Comparison of ENCODE assay signal across 23 cellular contexts in genomic region chr14:61582815-61583214, GRCh38.
DNase-seq lines count a peak whose midpoint lies in the region; ATAC-seq and TF ChIP-seq lines count a peak whose summit lies in the region.
"Had no signal": no experiment of that assay in that cellular context is flagged by ENCODE, and none has a peak within 500 bp of the region (broad histone marks: within the 10 kb centered on the region; RNA-seq: fewer than 3 reads in every experiment).

No MANE protein-coding gene starts in this region.

- no peak overlapping the region for H3K18ac ChIP-seq in mesenchymal stem cell (ENCODE audit: low read depth in 1 of 2, low read length in 2 of 2)

- ATAC-seq in stimulated activated naive B cell treated with anti-CD40 and anti-IgM and Interleukin-4, amounts not matched to agents 10 μg/mL and 1 μg/mL and 100 μg/mL, for 72 hours (replicated peaks), result no peak
- ATAC-seq: CD8-positive, alpha-beta T cell; K562; lower lobe of right lung; mucosa of descending colon; stimulated activated effector memory CD8-positive, alpha-beta T cell treated with anti-CD3 and anti-CD28 coated beads, Interleukin-12 subunit alpha, Interleukin-12 subunit beta, amount 100 ng/mL, for 72 hours had no signal

- H3K4me1 Mint-ChIP-seq in Caco-2 (ENCODE audit: low read depth, unreplicated experiment), result peaks cover 25% of the 10 kb centered on the region
- H3K4me1 Mint-ChIP-seq in stimulated activated naive B cell treated with anti-CD40 and anti-IgM and Interleukin-4, amounts not matched to agents 10 μg/mL and 1 μg/mL and 100 μg/mL, for 72 hours, result peaks cover 8 to 31% of the 10 kb centered on the region in 2 donors
- H3K4me1 Mint-ChIP-seq: neural crest cell had no signal

- H3K23ac ChIP-seq in mesenchymal stem cell (ENCODE audit: low read length in 2 of 2), result no peak overlapping the region

- H3K9me3 Mint-ChIP-seq in Caco-2 (ENCODE audit: unreplicated experiment), result no peaks in the 10 kb centered on the region
- no peaks in the 10 kb centered on the region for H3K9me3 Mint-ChIP-seq in stimulated activated naive B cell treated with anti-CD40 and anti-IgM and Interleukin-4, amounts not matched to agents 10 μg/mL and 1 μg/mL and 100 μg/mL, for 72 hours
- H3K9me3 Mint-ChIP-seq: activated T-cell treated with anti-CD3 and anti-CD28 coated beads, Interleukin-2, amount 50 U/mL, for 24 hours; CD8-positive, alpha-beta T cell; neural crest cell; stimulated activated effector memory CD8-positive, alpha-beta T cell treated with anti-CD3 and anti-CD28 coated beads, Interleukin-12 subunit alpha, Interleukin-12 subunit beta, amount 100 ng/mL, for 72 hours had no signal

- intact Hi-C loops in Caco-2 (cut with micrococcal nuclease; ENCODE audit: unreplicated experiment), result no loop called here

- no peak overlapping the region for H3K4me3 ChIP-seq in Caco-2 (ENCODE audit: low read depth, low read length)
- no peak overlapping the region for H3K4me3 ChIP-seq in NB4 (ENCODE audit: low read depth, low read length)
- peak overlapping the region in 1 of 2 experiments; percentile 54 for H3K4me3 ChIP-seq in mesenchymal stem cell (ENCODE audit: insufficient read depth in 1 of 2, low read depth in 1 of 2, low read length in 2 of 2)
- H3K4me3 ChIP-seq: gastrocnemius medialis, K562, lower lobe of right lung, mucosa of descending colon, Peyer's patch, prostate gland had no signal

- POLR2A ChIA-PET in Caco-2 (lab: Charles Lee), result interaction anchor here (0.7 to 1.8 kb wide), 2 partner anchors 112 to 117 kb away, joined by 11 read pairs; partner anchors contain the start of gene HIF1A

- peaks cover 26% of the 10 kb centered on the region for H3K4me1 ChIP-seq in Caco-2
- H3K4me1 ChIP-seq in mesenchymal stem cell (ENCODE audit: control insufficient read depth, insufficient read depth, low read depth, low read length), result peaks cover 14% of the 10 kb centered on the region
- H3K4me1 ChIP-seq: prostate gland had no signal

- H2BK5ac ChIP-seq in mesenchymal stem cell (ENCODE audit: low read depth, low read length, poor library complexity, severe bottlenecking), result peak overlapping the region; percentile 81

- WGBS in mesenchymal stem cell, result 89% methylated on average over 1 of the region's 2 CpGs

- DNase-seq in Caco-2 (no peak), NB4 (ENCODE audit: low read depth) (peak; percentile 60), mesenchymal stem cell (no peak), stromal cell of bone marrow (ENCODE audit: low read depth) (peak; percentile 91), mucosa of gallbladder (ENCODE audit: low spot score) (no peak), ureter (ENCODE audit: low spot score) (no peak)
- no peak for DNase-seq in stimulated activated naive B cell treated with anti-CD40 and anti-IgM and Interleukin-4, amounts not matched to agents 10 μg/mL and 1 μg/mL and 100 μg/mL, for 72 hours
- DNase-seq: activated CD4-positive, alpha-beta T cell treated with anti-CD3 and anti-CD28 coated beads for 4 hours; activated gamma-delta T cell treated with Interleukin-2 at 50 U/mL for 16 hours; activated T-cell treated with anti-CD3 and anti-CD28 coated beads, Interleukin-2, amount 50 U/mL, for 24 hours; CD8-positive, alpha-beta T cell; effector CD8-positive, alpha-beta T cell; gastrocnemius medialis; GF-D8; lower lobe of right lung; mucosa of descending colon; NCI-H1436 treated with DMSO at 0.1 percent for 48 hours; NCI-H524 treated with DMSO at 0.1 percent for 48 hours; Peyer's patch had no signal

- H3K9me3 ChIP-seq in Caco-2 (no peaks in the 10 kb centered on the region), mesenchymal stem cell (ENCODE audit: control insufficient read depth, low read length) (no peaks in the 10 kb centered on the region)
- H3K9me3 ChIP-seq: gastrocnemius medialis, lower lobe of right lung, mucosa of descending colon, Peyer's patch, prostate gland had no signal

- no peak overlapping the region for H3K14ac ChIP-seq in mesenchymal stem cell (ENCODE audit: low read length in 2 of 2)

- H2AK5ac ChIP-seq in mesenchymal stem cell (ENCODE audit: low read length, severe bottlenecking), result peak overlapping the region; percentile 99

- peak overlapping the region; percentile 69 for H3K9ac ChIP-seq in mesenchymal stem cell (ENCODE audit: low read length)

- CTCF ChIA-PET in Caco-2 (lab: Charles Lee), result no interaction called here

- no peak for TF ChIP-seq POLR2A in NB4 (IDR thresholded peaks at IDR 0.05; ENCODE audit: extremely low read depth, insufficient read length)

- H3K27me3 Mint-ChIP-seq in Caco-2 (ENCODE audit: insufficient read depth, unreplicated experiment), result no peaks in the 10 kb centered on the region
- no peaks in the 10 kb centered on the region for H3K27me3 Mint-ChIP-seq in stimulated activated naive B cell treated with anti-CD40 and anti-IgM and Interleukin-4, amounts not matched to agents 10 μg/mL and 1 μg/mL and 100 μg/mL, for 72 hours
- H3K27me3 Mint-ChIP-seq: activated T-cell treated with anti-CD3 and anti-CD28 coated beads, Interleukin-2, amount 50 U/mL, for 24 hours had no signal

- no peak overlapping the region for H3K4me3 Mint-ChIP-seq in Caco-2 (ENCODE audit: unreplicated experiment)
- H3K4me3 Mint-ChIP-seq in stimulated activated naive B cell treated with anti-CD40 and anti-IgM and Interleukin-4, amounts not matched to agents 10 μg/mL and 1 μg/mL and 100 μg/mL, for 72 hours, result no peak overlapping the region
- H3K4me3 Mint-ChIP-seq: activated T-cell treated with anti-CD3 and anti-CD28 coated beads, Interleukin-2, amount 50 U/mL, for 24 hours; CD8-positive, alpha-beta T cell; neural crest cell; stimulated activated effector memory CD8-positive, alpha-beta T cell treated with anti-CD3 and anti-CD28 coated beads, Interleukin-12 subunit alpha, Interleukin-12 subunit beta, amount 100 ng/mL, for 72 hours had no signal

- H2BK15ac ChIP-seq in mesenchymal stem cell (ENCODE audit: low read depth, poor library complexity, severe bottlenecking), result no peak overlapping the region

- H3K36me3 Mint-ChIP-seq in Caco-2 (ENCODE audit: insufficient read depth, unreplicated experiment), result no peaks in the 10 kb centered on the region
- H3K36me3 Mint-ChIP-seq in stimulated activated naive B cell treated with anti-CD40 and anti-IgM and Interleukin-4, amounts not matched to agents 10 μg/mL and 1 μg/mL and 100 μg/mL, for 72 hours, result no peaks in the 10 kb centered on the region
- H3K36me3 Mint-ChIP-seq: CD8-positive, alpha-beta T cell; stimulated activated effector memory CD8-positive, alpha-beta T cell treated with anti-CD3 and anti-CD28 coated beads, Interleukin-12 subunit alpha, Interleukin-12 subunit beta, amount 100 ng/mL, for 72 hours had no signal

- peak overlapping the region; percentile 65 for H2BK120ac ChIP-seq in mesenchymal stem cell (ENCODE audit: low read depth, low read length)

- H4K8ac ChIP-seq in mesenchymal stem cell (ENCODE audit: low read length), result no peak overlapping the region

- H3K27ac Mint-ChIP-seq in Caco-2 (ENCODE audit: unreplicated experiment), result peak overlapping the region; percentile 48
- H3K27ac Mint-ChIP-seq in stimulated activated naive B cell treated with anti-CD40 and anti-IgM and Interleukin-4, amounts not matched to agents 10 μg/mL and 1 μg/mL and 100 μg/mL, for 72 hours, result no peak overlapping the region
- H3K27ac Mint-ChIP-seq: activated T-cell treated with anti-CD3 and anti-CD28 coated beads, Interleukin-2, amount 50 U/mL, for 24 hours; CD8-positive, alpha-beta T cell; stimulated activated effector memory CD8-positive, alpha-beta T cell treated with anti-CD3 and anti-CD28 coated beads, Interleukin-12 subunit alpha, Interleukin-12 subunit beta, amount 100 ng/mL, for 72 hours had no signal

- no peak overlapping the region for H2AFZ ChIP-seq in mesenchymal stem cell (ENCODE audit: low read depth, low read length)

- TF ChIP-seq CTCF in Caco-2 (IDR thresholded peaks at IDR 0.05; ENCODE audit: insufficient read depth in 1 of 2, low read depth in 1 of 2, low read length in 1 of 2, severe bottlenecking in 1 of 2, unreplicated experiment in 1 of 2) (no peak), NB4 (IDR thresholded peaks at IDR 0.05; ENCODE audit: low read depth, low read length) (no peak)

- H3K36me3 ChIP-seq in Caco-2 (ENCODE audit: control insufficient read depth, insufficient read depth, low read length) (no peaks in the 10 kb centered on the region), mesenchymal stem cell (ENCODE audit: control insufficient read depth in 1 of 2, insufficient read depth in 2 of 2, low read depth in 1 of 2, low read length in 2 of 2) (no peaks in the 10 kb centered on the region)
- H3K36me3 ChIP-seq: gastrocnemius medialis, lower lobe of right lung, Peyer's patch, prostate gland had no signal

- peak overlapping the region in 1 of 2 experiments; percentile 69 for H2BK12ac ChIP-seq in mesenchymal stem cell (ENCODE audit: low read length in 2 of 2)

- H3K79me1 ChIP-seq in mesenchymal stem cell (replicated peaks; ENCODE audit: low read length, poor library complexity, severe bottlenecking), result peaks cover 2% of the 10 kb centered on the region

- no peak overlapping the region for H4K91ac ChIP-seq in mesenchymal stem cell (ENCODE audit: low read length)

- no peaks in the 10 kb centered on the region for H3K27me3 ChIP-seq in Caco-2 (replicated peaks; ENCODE audit: control insufficient read depth, insufficient read depth, low read length)
- H3K27me3 ChIP-seq in mesenchymal stem cell (ENCODE audit: control insufficient read depth in 1 of 2, insufficient read depth in 1 of 2, low read length in 2 of 2), result no peaks in the 10 kb centered on the region
- H3K27me3 ChIP-seq: gastrocnemius medialis, Peyer's patch had no signal

- peak overlapping the region; percentile 99 for H3K27ac ChIP-seq in mesenchymal stem cell (ENCODE audit: low read length, poor library complexity, severe bottlenecking)
- H3K27ac ChIP-seq: lower lobe of right lung, Peyer's patch, prostate gland had no signal

- BruUV-seq in Caco-2 (replicated peaks; lab: Mats Ljungman, UMichigan), result no TSS peak

- no peak overlapping the region for H3K4me2 ChIP-seq in mesenchymal stem cell (ENCODE audit: low read length, poor library complexity, severe bottlenecking)

- no peak overlapping the region for H3K4ac ChIP-seq in mesenchymal stem cell (ENCODE audit: low read depth in 1 of 2, low read length in 2 of 2)

Comparison
In these comparisons a context has a peak if more than half of its experiments do, and no peak if none do; other contexts are left out.
1. DNase-seq: peak in NB4 (single experiment) and stromal cell of bone marrow (single experiment); none in Caco-2 (0 of 2), mesenchymal stem cell (single experiment), stimulated activated naive B cell treated with anti-CD40 and anti-IgM and Interleukin-4, amounts not matched to agents 10 μg/mL and 1 μg/mL and 100 μg/mL, for 72 hours (single experiment), mucosa of gallbladder (single experiment) and ureter (single experiment).